Comparison of ENCODE assay signal across 1 cellular context in genomic region chr1:32351077-32351858, GRCh38.
TF ChIP-seq lines count a peak whose summit lies in the region.

No MANE protein-coding gene starts in this region.

TF ChIP-seq in HepG2, 621 proteins besides CTCF, POLR2A, EP300 and RAD21 (continued from another document and continues in another):
- TF ChIP-seq SMARCE1 (IDR thresholded peaks at IDR 0.05; ENCODE audit: borderline replicate concordance) = no peak
- no peak for TF ChIP-seq ZNF713 (CRISPR knock-in tag; IDR thresholded peaks at IDR 0.05)
- no peak; the same call in none of the 2 replicates for TF ChIP-seq ZBTB7B (CRISPR knock-in tag; IDR thresholded peaks at IDR 0.05)
- no peak for TF ChIP-seq TAF15 (IDR thresholded peaks at IDR 0.05; ENCODE audit: low read depth, low read length, poor library complexity, severe bottlenecking)
- TF ChIP-seq PRDM15 (CRISPR knock-in tag; IDR thresholded peaks at IDR 0.05) = peak; percentile 22; the same call in 1 of the 2 replicates
- peak; percentile 45 for TF ChIP-seq HDAC1 (CRISPR knock-in tag; IDR thresholded peaks at IDR 0.05)
- no peak for TF ChIP-seq MTERF4 (CRISPR knock-in tag; IDR thresholded peaks at IDR 0.05)
- TF ChIP-seq ZNF891 (CRISPR knock-in tag; IDR thresholded peaks at IDR 0.05) = no peak; the same call in 1 of the 2 replicates
- no peak; the same call in 1 of the 2 replicates for TF ChIP-seq SOX13 (IDR thresholded peaks at IDR 0.05)
- TF ChIP-seq SOX13 (CRISPR knock-in tag; conservative IDR thresholded peaks at IDR 0.05 in 1 of 2, IDR thresholded peaks at IDR 0.05 in 1 of 2) = peak in 1 of 2 experiments; percentile 57; a peak in 2 of 4 replicates
- TF ChIP-seq FUBP1 (CRISPR knock-in tag; IDR thresholded peaks at IDR 0.05; ENCODE audit: borderline replicate concordance) = no peak
- TF ChIP-seq ZNF350 (CRISPR knock-in tag; IDR thresholded peaks at IDR 0.05; ENCODE audit: borderline replicate concordance, low read depth) = peak; percentile 30
- TF ChIP-seq ZFP62 (CRISPR knock-in tag; IDR thresholded peaks at IDR 0.05) = no peak
- TF ChIP-seq U2AF1 (optimal IDR thresholded peaks at IDR 0.05; ENCODE audit: low read depth, low read length) = no peak
- TF ChIP-seq SP1 (IDR thresholded peaks at IDR 0.05) = peak; percentile 74; the same call in 1 of the 2 replicates
- peak; percentile 90 for TF ChIP-seq SP1 (CRISPR knock-in tag; IDR thresholded peaks at IDR 0.05)
- TF ChIP-seq GMEB1 (CRISPR knock-in tag; IDR thresholded peaks at IDR 0.05; ENCODE audit: borderline replicate concordance) = 0 out of 2 replicates have a peak, but pooled peaks have one; percentile 36
- TF ChIP-seq ZNF142 (CRISPR knock-in tag; IDR thresholded peaks at IDR 0.05) = no peak
- TF ChIP-seq MEIS2 (CRISPR knock-in tag; IDR thresholded peaks at IDR 0.05) = peak; percentile 82
- TF ChIP-seq EZH2 (conservative IDR thresholded peaks at IDR 0.05; ENCODE audit: low read depth, low read length) = no peak
- peak; percentile 9; the same call in 1 of the 2 replicates for TF ChIP-seq ZFP91 (CRISPR knock-in tag; IDR thresholded peaks at IDR 0.05; ENCODE audit: borderline replicate concordance)
- no peak for TF ChIP-seq PRPF4 (IDR thresholded peaks at IDR 0.05; ENCODE audit: low read depth, low read length, poor library complexity, severe bottlenecking)
- peak; percentile 36; the same call in 1 of the 2 replicates for TF ChIP-seq ZBTB38 (CRISPR knock-in tag; IDR thresholded peaks at IDR 0.05)
- TF ChIP-seq ZNF30 (CRISPR knock-in tag; IDR thresholded peaks at IDR 0.05) = no peak
- no peak for TF ChIP-seq SIN3B (IDR thresholded peaks at IDR 0.05; ENCODE audit: low read length)
- TF ChIP-seq KDM4B (CRISPR knock-in tag; IDR thresholded peaks at IDR 0.05) = no peak
- peak; percentile 3; the same call in 1 of the 2 replicates for TF ChIP-seq ZNF547 (CRISPR knock-in tag; IDR thresholded peaks at IDR 0.05)
- TF ChIP-seq SKI (IDR thresholded peaks at IDR 0.05; ENCODE audit: partially characterized antibody) = peak; percentile 52
- TF ChIP-seq ZNF7 (CRISPR knock-in tag; IDR thresholded peaks at IDR 0.05) = no peak; the same call in 1 of the 2 replicates
- TF ChIP-seq ZNF3 (CRISPR knock-in tag; IDR thresholded peaks at IDR 0.05) = no peak
- no peak for TF ChIP-seq ZNF530 (CRISPR knock-in tag; IDR thresholded peaks at IDR 0.05; ENCODE audit: low read depth)
- no peak for TF ChIP-seq ZEB1 (IDR thresholded peaks at IDR 0.05; ENCODE audit: insufficient replicate concordance, low read depth)
- no peak for TF ChIP-seq GTF3A (CRISPR knock-in tag; conservative IDR thresholded peaks at IDR 0.05)
- TF ChIP-seq NR2F1 (CRISPR knock-in tag; IDR thresholded peaks at IDR 0.05) = no peak
- no peak for TF ChIP-seq ZNF569 (CRISPR knock-in tag; IDR thresholded peaks at IDR 0.05; ENCODE audit: borderline replicate concordance)
- no peak for TF ChIP-seq ZNF550 (CRISPR knock-in tag; IDR thresholded peaks at IDR 0.05; ENCODE audit: borderline replicate concordance)
- peak; percentile 43; the same call in 1 of the 2 replicates for TF ChIP-seq SP140L (CRISPR knock-in tag; IDR thresholded peaks at IDR 0.05; ENCODE audit: borderline replicate concordance)
- TF ChIP-seq NCOA2 (CRISPR knock-in tag; IDR thresholded peaks at IDR 0.05) = peak; percentile 53
- TF ChIP-seq MXI1 (IDR thresholded peaks at IDR 0.05; ENCODE audit: borderline replicate concordance, low read depth, low read length) = peak; percentile 73; the same call in 1 of the 3 replicates
- no peak for TF ChIP-seq ZFP36L2 (CRISPR knock-in tag; IDR thresholded peaks at IDR 0.05)
- peak; percentile 49; the same call in 1 of the 2 replicates for TF ChIP-seq PHF8 (CRISPR knock-in tag; IDR thresholded peaks at IDR 0.05)
- TF ChIP-seq SMYD3 (CRISPR knock-in tag; IDR thresholded peaks at IDR 0.05) = no peak
- no peak for TF ChIP-seq GTF2F1 (IDR thresholded peaks at IDR 0.05; ENCODE audit: low read length)
- TF ChIP-seq MED1 (CRISPR knock-in tag; IDR thresholded peaks at IDR 0.05) = peak; percentile 52; the same call in 1 of the 2 replicates
- TF ChIP-seq ZNF792 (CRISPR knock-in tag; IDR thresholded peaks at IDR 0.05) = no peak
- no peak for TF ChIP-seq HMGA1 (CRISPR knock-in tag; conservative IDR thresholded peaks at IDR 0.05)
- TF ChIP-seq FOXK1 (CRISPR knock-in tag; IDR thresholded peaks at IDR 0.05; ENCODE audit: borderline replicate concordance, low read depth) = no peak; the same call in 1 of the 2 replicates
- TF ChIP-seq SMARCC2 (IDR thresholded peaks at IDR 0.05) = no peak
- TF ChIP-seq NPAS2 (CRISPR knock-in tag; IDR thresholded peaks at IDR 0.05; ENCODE audit: borderline replicate concordance) = no peak
- TF ChIP-seq ZFP37 (CRISPR knock-in tag; IDR thresholded peaks at IDR 0.05; ENCODE audit: borderline replicate concordance) = 0 out of 2 replicates have a peak, but pooled peaks have one; percentile 84
- TF ChIP-seq MXD1 (CRISPR knock-in tag; IDR thresholded peaks at IDR 0.05) = peak; percentile 24
- TF ChIP-seq SUZ12 (IDR thresholded peaks at IDR 0.05; ENCODE audit: low read depth, low read length) = no peak
- no peak for TF ChIP-seq GPN1 (CRISPR knock-in tag; IDR thresholded peaks at IDR 0.05; ENCODE audit: borderline replicate concordance)
- TF ChIP-seq CHD4 (IDR thresholded peaks at IDR 0.05; ENCODE audit: borderline replicate concordance, low read length) = no peak
